ENCODE assay signal across 8 cellular contexts in genomic region chr15:26082069-26082832, GRCh38.
DNase-seq lines count a peak whose midpoint lies in the region; ATAC-seq and TF ChIP-seq lines count a peak whose summit lies in the region.

No MANE protein-coding gene starts in this region.

- H3K27me3 Mint-ChIP-seq in activated B cell treated with CpG ODN at 0.5 μM for 24 hours = no peaks in the 10 kb centered on the region

- peak overlapping the region; percentile 90 for H3K27ac Mint-ChIP-seq in activated B cell treated with CpG ODN at 0.5 μM for 24 hours

- no peaks in the 10 kb centered on the region for H3K9me3 Mint-ChIP-seq in activated B cell treated with CpG ODN at 0.5 μM for 24 hours

- peak overlapping the region; percentile 82 for H3K4me3 Mint-ChIP-seq in activated B cell treated with CpG ODN at 0.5 μM for 24 hours

- DNase-seq in 8988T = peak; percentile 9
- DNase-seq in NCI-H2171 (lab: John Stamatoyannopoulos, UW) = peak; percentile 88
- peak; percentile 78 for DNase-seq in activated B cell treated with CpG ODN at 0.5 μM for 24 hours
- DNase-seq in caudate nucleus (lab: John Stamatoyannopoulos, UW) = peak; percentile 32 to 97 (median 93)
- DNase-seq in iPS-NIHi7 (ENCODE audit: extremely low spot score) = peak; percentile 96

- H3K4me3 ChIP-seq in skin epidermis = peak overlapping the region; percentile 46 to 80 (median 68)

- ATAC-seq in GM18519 (IDR thresholded peaks at IDR 0.05; ENCODE audit: low FRiP score, unreplicated experiment) (peak; percentile 86), HG03095 (IDR thresholded peaks at IDR 0.05; ENCODE audit: unreplicated experiment) (peak; percentile 93), activated B cell treated with CpG ODN at 0.5 μM for 24 hours (ENCODE audit: low read depth) (peak; percentile 96)

- H3K27ac ChIP-seq in caudate nucleus (ENCODE audit: low read depth, low read length) (peak overlapping the region; percentile 97), skin epidermis (peak overlapping the region; percentile 14 to 93 (median 84))

- H3K36me3 Mint-ChIP-seq in activated B cell treated with CpG ODN at 0.5 μM for 24 hours (ENCODE audit: low read depth) = peaks cover 2% of the 10 kb centered on the region

- no peak for TF ChIP-seq CTCF in activated B cell treated with CpG ODN at 0.5 μM for 24 hours (IDR thresholded peaks at IDR 0.05)

- H3K4me1 Mint-ChIP-seq in activated B cell treated with CpG ODN at 0.5 μM for 24 hours = peaks cover 29% of the 10 kb centered on the region

- CTCF ChIA-PET in activated B cell treated with CpG ODN at 0.5 μM for 24 hours (lab: Charles Lee) = no interaction called here

- intact Hi-C loops in activated B cell treated with CpG ODN at 0.5 μM for 24 hours (cut with micrococcal nuclease) = loop anchor here (1.0 to 5.0 kb wide), 5 partner anchors 232 to 1125 kb away; partner anchors contain the start of gene UBE3A

- POLR2A ChIA-PET in activated B cell treated with CpG ODN at 0.5 μM for 24 hours (lab: Charles Lee) = no interaction called here

Comparison
In these comparisons a context has a peak if more than half of its experiments do, and no peak if none do; other contexts are left out.
1. Peak in every context shown above with its lines: DNase-seq, ATAC-seq, H3K4me3 ChIP-seq and H3K27ac ChIP-seq.
2. DNase-seq: peak in every context shown above with its lines; median percentile 96 in iPS-NIHi7; 93 in caudate nucleus; 88 in NCI-H2171; 78 in activated B cell treated with CpG ODN at 0.5 μM for 24 hours; 9 in 8988T.